1 cellular context compared by ENCODE assay signal in the genomic region with DNA sequence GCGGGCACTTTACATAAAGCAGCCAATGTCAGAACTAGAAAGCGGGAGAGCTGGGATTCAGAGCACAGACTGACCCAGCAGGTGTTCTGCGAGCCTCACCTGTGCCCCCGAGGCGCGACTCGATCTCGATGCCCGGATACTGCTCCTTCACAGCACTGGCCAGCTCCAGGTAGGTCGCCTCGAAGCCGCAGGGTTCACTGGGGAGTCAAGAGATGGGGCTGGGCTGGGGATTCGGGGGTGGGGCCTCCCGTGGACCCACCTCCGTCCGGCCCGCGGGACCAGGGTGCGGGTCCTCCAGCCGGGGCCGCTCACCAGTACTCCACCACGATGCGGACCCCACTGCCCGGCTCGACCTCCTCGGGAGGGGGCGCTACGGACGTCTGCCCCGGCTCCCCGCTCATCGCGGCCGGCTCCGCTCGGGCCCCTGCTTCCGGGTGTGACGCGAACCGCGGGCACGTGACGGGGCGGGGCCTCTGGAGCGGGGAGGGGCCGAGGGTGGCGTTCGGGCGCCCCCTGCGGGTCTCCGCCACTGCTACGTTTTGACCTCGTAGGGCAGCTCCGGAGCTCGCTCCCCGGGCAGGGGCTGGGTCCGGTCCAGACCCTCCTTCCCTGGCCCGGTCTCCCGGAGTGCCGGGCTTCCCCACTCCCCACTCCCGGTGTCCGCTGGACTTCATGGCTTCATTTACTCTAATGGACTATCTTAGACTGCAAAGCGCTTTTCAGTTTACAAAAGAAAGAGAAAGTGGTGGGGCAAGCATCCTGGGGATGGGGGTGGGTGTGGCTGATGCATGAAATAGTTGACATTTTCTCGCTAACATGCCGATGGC.
TF ChIP-seq lines count a peak whose summit lies in the region.

TSS of gene MIEN1 (minus strand) at position 438 of the 827 bp plus-strand sequence. CDS start at position 401, 37 bp downstream.

TF ChIP-seq in HepG2, 621 proteins besides CTCF, POLR2A, EP300 and RAD21 (continued from another document and continues in another):
- TF ChIP-seq TMF1 (CRISPR knock-in tag; IDR thresholded peaks at IDR 0.05; ENCODE audit: low read depth) (peak; percentile 90), ZFY (CRISPR knock-in tag; IDR thresholded peaks at IDR 0.05) (peak; percentile 80), HOMEZ (CRISPR knock-in tag; IDR thresholded peaks at IDR 0.05; ENCODE audit: low read depth) (peak; percentile 88), ZNF788 (CRISPR knock-in tag; IDR thresholded peaks at IDR 0.05; ENCODE audit: borderline replicate concordance) (peak; percentile 92; the same call in 1 of the 2 replicates), ZNF691 (CRISPR knock-in tag; IDR thresholded peaks at IDR 0.05; ENCODE audit: borderline replicate concordance, low read depth) (peak; percentile 68; the same call in 1 of the 2 replicates), SP5 (CRISPR knock-in tag; IDR thresholded peaks at IDR 0.05; ENCODE audit: borderline replicate concordance, low read depth) (peak; percentile 78; the same call in 1 of the 2 replicates), NONO (IDR thresholded peaks at IDR 0.05) (no peak), NONO (CRISPR knock-in tag; conservative IDR thresholded peaks at IDR 0.05) (peak; percentile 96), ZBTB25 (CRISPR knock-in tag; IDR thresholded peaks at IDR 0.05) (peak; percentile 92; the same call in 1 of the 2 replicates), KLF15 (CRISPR knock-in tag; IDR thresholded peaks at IDR 0.05; ENCODE audit: borderline replicate concordance) (no peak; the same call in 1 of the 2 replicates), HMG20A (CRISPR knock-in tag; IDR thresholded peaks at IDR 0.05; ENCODE audit: borderline replicate concordance) (no peak; the same call in 1 of the 2 replicates), MAFF (IDR thresholded peaks at IDR 0.05; ENCODE audit: low read depth, low read length) (no peak), HOXA3 (CRISPR knock-in tag; IDR thresholded peaks at IDR 0.05) (peak; percentile 92), SCMH1 (CRISPR knock-in tag; IDR thresholded peaks at IDR 0.05; ENCODE audit: borderline replicate concordance) (no peak), ZNF124 (CRISPR knock-in tag; IDR thresholded peaks at IDR 0.05) (peak; percentile 53; the same call in 1 of the 2 replicates), NFIC (IDR thresholded peaks at IDR 0.05; ENCODE audit: low read length) (no peak), NAIF1 (CRISPR knock-in tag; IDR thresholded peaks at IDR 0.05; ENCODE audit: borderline replicate concordance) (no peak), PREB (CRISPR knock-in tag; IDR thresholded peaks at IDR 0.05) (no peak), ZNF879 (CRISPR knock-in tag; IDR thresholded peaks at IDR 0.05) (no peak), NFRKB (IDR thresholded peaks at IDR 0.05) (no peak), ZNF570 (CRISPR knock-in tag; IDR thresholded peaks at IDR 0.05; ENCODE audit: borderline replicate concordance) (no peak), ZNF432 (CRISPR knock-in tag; IDR thresholded peaks at IDR 0.05; ENCODE audit: borderline replicate concordance) (no peak), ZNF558 (CRISPR knock-in tag; IDR thresholded peaks at IDR 0.05; ENCODE audit: borderline replicate concordance) (peak; percentile 33; the same call in 1 of the 2 replicates), PAX8 (CRISPR knock-in tag; IDR thresholded peaks at IDR 0.05; ENCODE audit: borderline replicate concordance) (0 out of 2 replicates have a peak, but pooled peaks have one; percentile 37), FOSL2 (CRISPR knock-in tag; IDR thresholded peaks at IDR 0.05) (peak; percentile 80), MXD4 (CRISPR knock-in tag; IDR thresholded peaks at IDR 0.05) (peak; percentile 89), ZNF337 (CRISPR knock-in tag; IDR thresholded peaks at IDR 0.05; ENCODE audit: borderline replicate concordance, low read depth) (peak; percentile 93), HNRNPL (IDR thresholded peaks at IDR 0.05; ENCODE audit: low read depth, low read length) (no peak), RBM22 (optimal IDR thresholded peaks at IDR 0.05; ENCODE audit: low read length) (peak; percentile 26), ZNF333 (CRISPR knock-in tag; IDR thresholded peaks at IDR 0.05; ENCODE audit: borderline replicate concordance) (no peak), ZNF263 (CRISPR knock-in tag; IDR thresholded peaks at IDR 0.05) (no peak; the same call in 1 of the 2 replicates), NFYC (CRISPR knock-in tag; IDR thresholded peaks at IDR 0.05) (peak; percentile 51; the same call in 1 of the 2 replicates)
- TF ChIP-seq, protein P1, sequence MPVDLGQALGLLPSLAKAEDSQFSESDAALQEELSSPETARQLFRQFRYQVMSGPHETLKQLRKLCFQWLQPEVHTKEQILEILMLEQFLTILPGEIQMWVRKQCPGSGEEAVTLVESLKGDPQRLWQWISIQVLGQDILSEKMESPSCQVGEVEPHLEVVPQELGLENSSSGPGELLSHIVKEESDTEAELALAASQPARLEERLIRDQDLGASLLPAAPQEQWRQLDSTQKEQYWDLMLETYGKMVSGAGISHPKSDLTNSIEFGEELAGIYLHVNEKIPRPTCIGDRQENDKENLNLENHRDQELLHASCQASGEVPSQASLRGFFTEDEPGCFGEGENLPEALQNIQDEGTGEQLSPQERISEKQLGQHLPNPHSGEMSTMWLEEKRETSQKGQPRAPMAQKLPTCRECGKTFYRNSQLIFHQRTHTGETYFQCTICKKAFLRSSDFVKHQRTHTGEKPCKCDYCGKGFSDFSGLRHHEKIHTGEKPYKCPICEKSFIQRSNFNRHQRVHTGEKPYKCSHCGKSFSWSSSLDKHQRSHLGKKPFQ (CRISPR knock-in tag; IDR thresholded peaks at IDR 0.05; ENCODE audit: insufficient replicate concordance): peak; percentile 82
- TF ChIP-seq, protein P2, sequence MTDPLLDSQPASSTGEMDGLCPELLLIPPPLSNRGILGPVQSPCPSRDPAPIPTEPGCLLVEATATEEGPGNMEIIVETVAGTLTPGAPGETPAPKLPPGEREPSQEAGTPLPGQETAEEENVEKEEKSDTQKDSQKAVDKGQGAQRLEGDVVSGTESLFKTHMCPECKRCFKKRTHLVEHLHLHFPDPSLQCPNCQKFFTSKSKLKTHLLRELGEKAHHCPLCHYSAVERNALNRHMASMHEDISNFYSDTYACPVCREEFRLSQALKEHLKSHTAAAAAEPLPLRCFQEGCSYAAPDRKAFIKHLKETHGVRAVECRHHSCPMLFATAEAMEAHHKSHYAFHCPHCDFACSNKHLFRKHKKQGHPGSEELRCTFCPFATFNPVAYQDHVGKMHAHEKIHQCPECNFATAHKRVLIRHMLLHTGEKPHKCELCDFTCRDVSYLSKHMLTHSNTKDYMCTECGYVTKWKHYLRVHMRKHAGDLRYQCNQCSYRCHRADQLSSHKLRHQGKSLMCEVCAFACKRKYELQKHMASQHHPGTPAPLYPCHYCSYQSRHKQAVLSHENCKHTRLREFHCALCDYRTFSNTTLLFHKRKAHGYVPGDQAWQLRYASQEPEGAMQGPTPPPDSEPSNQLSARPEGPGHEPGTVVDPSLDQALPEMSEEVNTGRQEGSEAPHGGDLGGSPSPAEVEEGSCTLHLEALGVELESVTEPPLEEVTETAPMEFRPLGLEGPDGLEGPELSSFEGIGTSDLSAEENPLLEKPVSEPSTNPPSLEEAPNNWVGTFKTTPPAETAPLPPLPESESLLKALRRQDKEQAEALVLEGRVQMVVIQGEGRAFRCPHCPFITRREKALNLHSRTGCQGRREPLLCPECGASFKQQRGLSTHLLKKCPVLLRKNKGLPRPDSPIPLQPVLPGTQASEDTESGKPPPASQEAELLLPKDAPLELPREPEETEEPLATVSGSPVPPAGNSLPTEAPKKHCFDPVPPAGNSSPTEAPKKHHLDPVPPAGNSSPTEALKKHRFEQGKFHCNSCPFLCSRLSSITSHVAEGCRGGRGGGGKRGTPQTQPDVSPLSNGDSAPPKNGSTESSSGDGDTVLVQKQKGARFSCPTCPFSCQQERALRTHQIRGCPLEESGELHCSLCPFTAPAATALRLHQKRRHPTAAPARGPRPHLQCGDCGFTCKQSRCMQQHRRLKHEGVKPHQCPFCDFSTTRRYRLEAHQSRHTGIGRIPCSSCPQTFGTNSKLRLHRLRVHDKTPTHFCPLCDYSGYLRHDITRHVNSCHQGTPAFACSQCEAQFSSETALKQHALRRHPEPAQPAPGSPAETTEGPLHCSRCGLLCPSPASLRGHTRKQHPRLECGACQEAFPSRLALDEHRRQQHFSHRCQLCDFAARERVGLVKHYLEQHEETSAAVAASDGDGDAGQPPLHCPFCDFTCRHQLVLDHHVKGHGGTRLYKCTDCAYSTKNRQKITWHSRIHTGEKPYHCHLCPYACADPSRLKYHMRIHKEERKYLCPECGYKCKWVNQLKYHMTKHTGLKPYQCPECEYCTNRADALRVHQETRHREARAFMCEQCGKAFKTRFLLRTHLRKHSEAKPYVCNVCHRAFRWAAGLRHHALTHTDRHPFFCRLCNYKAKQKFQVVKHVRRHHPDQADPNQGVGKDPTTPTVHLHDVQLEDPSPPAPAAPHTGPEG (CRISPR knock-in tag; IDR thresholded peaks at IDR 0.05): peak; percentile 54; the same call in 1 of the 2 replicates
- TF ChIP-seq, protein P3, sequence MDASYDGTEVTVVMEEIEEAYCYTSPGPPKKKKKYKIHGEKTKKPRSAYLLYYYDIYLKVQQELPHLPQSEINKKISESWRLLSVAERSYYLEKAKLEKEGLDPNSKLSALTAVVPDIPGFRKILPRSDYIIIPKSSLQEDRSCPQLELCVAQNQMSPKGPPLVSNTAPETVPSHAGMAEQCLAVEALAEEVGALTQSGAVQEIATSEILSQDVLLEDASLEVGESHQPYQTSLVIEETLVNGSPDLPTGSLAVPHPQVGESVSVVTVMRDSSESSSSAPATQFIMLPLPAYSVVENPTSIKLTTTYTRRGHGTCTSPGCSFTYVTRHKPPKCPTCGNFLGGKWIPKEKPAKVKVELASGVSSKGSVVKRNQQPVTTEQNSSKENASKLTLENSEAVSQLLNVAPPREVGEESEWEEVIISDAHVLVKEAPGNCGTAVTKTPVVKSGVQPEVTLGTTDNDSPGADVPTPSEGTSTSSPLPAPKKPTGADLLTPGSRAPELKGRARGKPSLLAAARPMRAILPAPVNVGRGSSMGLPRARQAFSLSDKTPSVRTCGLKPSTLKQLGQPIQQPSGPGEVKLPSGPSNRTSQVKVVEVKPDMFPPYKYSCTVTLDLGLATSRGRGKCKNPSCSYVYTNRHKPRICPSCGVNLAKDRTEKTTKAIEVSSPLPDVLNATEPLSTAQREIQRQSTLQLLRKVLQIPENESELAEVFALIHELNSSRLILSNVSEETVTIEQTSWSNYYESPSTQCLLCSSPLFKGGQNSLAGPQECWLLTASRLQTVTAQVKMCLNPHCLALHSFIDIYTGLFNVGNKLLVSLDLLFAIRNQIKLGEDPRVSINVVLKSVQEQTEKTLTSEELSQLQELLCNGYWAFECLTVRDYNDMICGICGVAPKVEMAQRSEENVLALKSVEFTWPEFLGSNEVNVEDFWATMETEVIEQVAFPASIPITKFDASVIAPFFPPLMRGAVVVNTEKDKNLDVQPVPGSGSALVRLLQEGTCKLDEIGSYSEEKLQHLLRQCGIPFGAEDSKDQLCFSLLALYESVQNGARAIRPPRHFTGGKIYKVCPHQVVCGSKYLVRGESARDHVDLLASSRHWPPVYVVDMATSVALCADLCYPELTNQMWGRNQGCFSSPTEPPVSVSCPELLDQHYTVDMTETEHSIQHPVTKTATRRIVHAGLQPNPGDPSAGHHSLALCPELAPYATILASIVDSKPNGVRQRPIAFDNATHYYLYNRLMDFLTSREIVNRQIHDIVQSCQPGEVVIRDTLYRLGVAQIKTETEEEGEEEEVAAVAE (CRISPR knock-in tag; IDR thresholded peaks at IDR 0.05; ENCODE audit: borderline replicate concordance): peak; percentile 91
- TF ChIP-seq, protein P4, sequence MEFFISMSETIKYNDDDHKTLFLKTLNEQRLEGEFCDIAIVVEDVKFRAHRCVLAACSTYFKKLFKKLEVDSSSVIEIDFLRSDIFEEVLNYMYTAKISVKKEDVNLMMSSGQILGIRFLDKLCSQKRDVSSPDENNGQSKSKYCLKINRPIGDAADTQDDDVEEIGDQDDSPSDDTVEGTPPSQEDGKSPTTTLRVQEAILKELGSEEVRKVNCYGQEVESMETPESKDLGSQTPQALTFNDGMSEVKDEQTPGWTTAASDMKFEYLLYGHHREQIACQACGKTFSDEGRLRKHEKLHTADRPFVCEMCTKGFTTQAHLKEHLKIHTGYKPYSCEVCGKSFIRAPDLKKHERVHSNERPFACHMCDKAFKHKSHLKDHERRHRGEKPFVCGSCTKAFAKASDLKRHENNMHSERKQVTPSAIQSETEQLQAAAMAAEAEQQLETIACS (CRISPR knock-in tag; IDR thresholded peaks at IDR 0.05): peak; percentile 45; the same call in 1 of the 2 replicates
